35 cellular contexts compared by ENCODE assay signal in genomic region chr1:28604962-28605361, GRCh38. TPM values are rescaled to one million over a fixed set of nuclear protein-coding genes. Genes with fewer than 3 reads are reported as not detected.
"Had no signal": no experiment of that assay in that cellular context is flagged by ENCODE, and none has a peak within 500 bp of the region (broad histone marks: within the 10 kb centered on the region; RNA-seq: fewer than 3 reads in every experiment).

No MANE protein-coding gene starts in this region.

- H3K27me3 ChIP-seq: MG63, SJCRH30 had no signal

- H3K9me3 Mint-ChIP-seq: activated CD8-positive, alpha-beta T cell treated with anti-CD3 and anti-CD28 coated beads for 36 hours; activated naive CD4-positive, alpha-beta T cell treated with anti-CD3 and anti-CD28 coated beads, Interleukin-2, amount 50 U/mL, for 24 hours; activated T-cell treated with anti-CD3 and anti-CD28 coated beads, Interleukin-2, amount 50 U/mL, for 72 hours; activated T-helper 17 cell treated with anti-CD3 and anti-CD28 coated beads, Interleukin-2, amount 50 U/mL, for 72 hours; brain; central memory CD8-positive, alpha-beta T cell; T-helper 1 cell treated with Interleukin-12 subunit alpha and Interleukin-12 subunit beta and Interleukin-4 antibody, amounts not matched to agents 30 μg/mL and 1 μg/mL, for 36 hours; T-helper 2 cell treated with Interferon-gamma antibody and Interleukin-4, amounts not matched to agents 5 μg/mL and 100 μg/mL, for 36 hours had no signal

- H3K27ac Mint-ChIP-seq: activated CD8-positive, alpha-beta T cell treated with anti-CD3 and anti-CD28 coated beads for 36 hours; activated naive CD4-positive, alpha-beta T cell treated with anti-CD3 and anti-CD28 coated beads, Interleukin-2, amount 50 U/mL, for 24 hours; activated T-cell treated with anti-CD3 and anti-CD28 coated beads, Interleukin-2, amount 50 U/mL, for 72 hours; activated T-helper 17 cell treated with anti-CD3 and anti-CD28 coated beads, Interleukin-2, amount 50 U/mL, for 72 hours; brain; T-helper 1 cell treated with Interleukin-12 subunit alpha and Interleukin-12 subunit beta and Interleukin-4 antibody, amounts not matched to agents 30 μg/mL and 1 μg/mL, for 36 hours; T-helper 2 cell treated with Interferon-gamma antibody and Interleukin-4, amounts not matched to agents 5 μg/mL and 100 μg/mL, for 36 hours had no signal

- H3K4me3 Mint-ChIP-seq: activated CD8-positive, alpha-beta T cell treated with anti-CD3 and anti-CD28 coated beads for 36 hours; activated naive CD4-positive, alpha-beta T cell treated with anti-CD3 and anti-CD28 coated beads, Interleukin-2, amount 50 U/mL, for 24 hours; activated T-cell treated with anti-CD3 and anti-CD28 coated beads, Interleukin-2, amount 50 U/mL, for 72 hours; activated T-helper 17 cell treated with anti-CD3 and anti-CD28 coated beads, Interleukin-2, amount 50 U/mL, for 72 hours; brain; central memory CD8-positive, alpha-beta T cell; T-helper 1 cell treated with Interleukin-12 subunit alpha and Interleukin-12 subunit beta and Interleukin-4 antibody, amounts not matched to agents 30 μg/mL and 1 μg/mL, for 36 hours; T-helper 2 cell treated with Interferon-gamma antibody and Interleukin-4, amounts not matched to agents 5 μg/mL and 100 μg/mL, for 36 hours had no signal

- FAIRE-seq: bronchial epithelial cell, TTC549 had no signal

- H3K27ac ChIP-seq: SJCRH30 had no signal

- H3K27me3 Mint-ChIP-seq: activated CD8-positive, alpha-beta T cell treated with anti-CD3 and anti-CD28 coated beads for 36 hours; activated naive CD4-positive, alpha-beta T cell treated with anti-CD3 and anti-CD28 coated beads, Interleukin-2, amount 50 U/mL, for 24 hours; activated T-helper 17 cell treated with anti-CD3 and anti-CD28 coated beads, Interleukin-2, amount 50 U/mL, for 72 hours; brain; central memory CD8-positive, alpha-beta T cell had no signal

- H3K4me1 Mint-ChIP-seq: activated naive CD4-positive, alpha-beta T cell treated with anti-CD3 and anti-CD28 coated beads, Interleukin-2, amount 50 U/mL, for 24 hours; activated T-helper 17 cell treated with anti-CD3 and anti-CD28 coated beads, Interleukin-2, amount 50 U/mL, for 72 hours; central memory CD8-positive, alpha-beta T cell had no signal

- H3K4me3 ChIP-seq: MG63, SJCRH30 had no signal

- H3K9ac ChIP-seq: SK-N-SH had no signal

- H3K9me3 ChIP-seq: MG63, SJCRH30, SK-N-SH had no signal

- DNase-seq: activated CD4-positive, alpha-beta T cell treated with anti-CD3 and anti-CD28 coated beads for 48 hours; activated CD4-positive, alpha-beta T cell treated with anti-CD3 and anti-CD28 coated beads, Interleukin-2, amount 50 U/mL, for 4 hours; activated CD4-positive, CD25-positive, alpha-beta regulatory T cell treated with anti-CD3 and anti-CD28 coated beads, Interleukin-2, amount 50 U/mL, for 72 hours; activated CD8-positive, alpha-beta T cell treated with anti-CD3 and anti-CD28 coated beads for 36 hours; activated gamma-delta T cell; activated naive CD4-positive, alpha-beta T cell treated with Interleukin-2 at 50 U/mL for 16 hours; activated T-cell treated with anti-CD3 and anti-CD28 coated beads, Interleukin-2, amount 50 U/mL, for 1 hour; activated T-cell treated with anti-CD3 and anti-CD28 coated beads, Interleukin-2, amount 50 U/mL, for 72 hours; anterior cingulate cortex; Kasumi-1; MG63; NCI-H1048; NCI-H1105 treated with DMSO at 0.1 percent for 48 hours; NCI-H1436; NCI-H1694; NCI-H1930; NCI-H2081 treated with DMSO at 0.1 percent for 48 hours; NCI-H345; NCI-H524 treated with DMSO at 0.1 percent for 48 hours; SHP77; SJCRH30; SK-N-SH had no signal

- ATAC-seq: activated CD8-positive, alpha-beta T cell treated with anti-CD3 and anti-CD28 coated beads for 36 hours; activated T-cell treated with anti-CD3 and anti-CD28 coated beads, Interleukin-2, amount 50 U/mL, for 72 hours; activated T-helper 17 cell treated with anti-CD3 and anti-CD28 coated beads, Interleukin-2, amount 50 U/mL, for 72 hours; Panc1 had no signal

- H3K4me2 ChIP-seq: SK-N-SH had no signal

RNA-seq across cellular contexts. Expression of gene RAB42, which starts 12.9 kb away (rescaled TPM):
- total RNA-seq: activated CD8-positive, alpha-beta memory T cell treated with anti-CD3 and anti-CD28 coated beads for 36 hours; activated CD8-positive, alpha-beta T cell treated with anti-CD3 and anti-CD28 coated beads for 36 hours; activated T-helper 17 cell treated with anti-CD3 and anti-CD28 coated beads, Interleukin-2, amount 50 U/mL, for 72 hours; bronchial epithelial cell; SJCRH30 had no signal

RNA-seq across cellular contexts. Expression of gene RNU11, which starts 43.4 kb away (rescaled TPM):
- total RNA-seq: activated CD8-positive, alpha-beta memory T cell treated with anti-CD3 and anti-CD28 coated beads for 36 hours; activated CD8-positive, alpha-beta T cell treated with anti-CD3 and anti-CD28 coated beads for 36 hours; activated T-cell treated with anti-CD3 and anti-CD28 coated beads, Interleukin-2, amount 50 U/mL, for 72 hours; activated T-helper 17 cell treated with anti-CD3 and anti-CD28 coated beads, Interleukin-2, amount 50 U/mL, for 72 hours; bronchial epithelial cell; chondrocyte; NCI-H460; RPMI7951; SJCRH30 had no signal
- polyA plus RNA-seq: SK-N-SH had no signal
